26 cellular contexts compared by ENCODE assay signal in the genomic region with DNA sequence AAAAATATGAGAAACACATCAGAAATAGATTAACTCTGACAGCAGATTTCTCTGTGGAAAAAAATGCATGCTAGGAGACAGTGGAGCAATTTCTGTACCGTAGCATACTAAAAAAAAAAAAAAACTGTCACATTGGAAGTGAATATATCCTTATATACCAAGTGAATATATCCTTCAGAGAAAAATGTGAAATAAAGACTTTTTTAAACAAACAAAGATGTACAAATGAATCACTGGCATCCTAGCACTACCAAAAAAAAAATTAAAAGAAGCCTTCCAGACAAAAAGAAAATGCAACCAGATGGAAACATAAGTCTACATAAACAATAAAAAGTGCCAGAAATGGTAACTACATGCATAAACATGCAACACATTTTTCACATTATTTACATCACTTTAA.
"Had no signal": no experiment of that assay in that cellular context is flagged by ENCODE, and none has a peak within 500 bp of the region (broad histone marks: within the 10 kb centered on the region; RNA-seq: fewer than 3 reads in every experiment).

No MANE protein-coding gene starts in this region.

- DNase-seq: activated CD4-positive, alpha-beta memory T cell treated with anti-CD3 and anti-CD28 coated beads for 36 hours; activated CD4-positive, alpha-beta T cell treated with anti-CD3 and anti-CD28 coated beads for 36 hours; activated CD4-positive, alpha-beta T cell treated with anti-CD3 and anti-CD28 coated beads, Interleukin-2, amount 10 ng/mL, durations not matched to agents 24 days and 14 days; activated CD4-positive, CD25-positive, alpha-beta regulatory T cell; activated CD4-positive, CD25-positive, alpha-beta regulatory T cell treated with anti-CD3 and anti-CD28 coated beads, Interleukin-2, amount 50 U/mL, for 72 hours; activated CD8-positive, alpha-beta memory T cell treated with anti-CD3 and anti-CD28 coated beads, Interleukin-2, amount 10 ng/mL, durations not matched to agents 7 days and 5 days; activated CD8-positive, alpha-beta memory T cell treated with anti-CD3 and anti-CD28 coated beads, Interleukin-2, amount 50 U/mL, for 4 hours; activated CD8-positive, alpha-beta T cell treated with anti-CD3 and anti-CD28 coated beads, Interleukin-2, amount 10 ng/mL, durations not matched to agents 7 days and 5 days; activated effector memory CD4-positive, alpha-beta T cell treated with Interleukin-2 at 50 U/mL for 16 hours; activated gamma-delta T cell treated with Interleukin-2 at 50 U/mL for 16 hours; activated naive CD4-positive, alpha-beta T cell treated with anti-CD3 and anti-CD28 coated beads, Interleukin-2, amount 50 U/mL, for 16 hours; activated naive CD4-positive, alpha-beta T cell treated with Interleukin-2 at 50 U/mL for 16 hours; activated T-cell treated with anti-CD3 and anti-CD28 coated beads, Interleukin-2, amount 50 U/mL, for 1 hour; adrenal gland; amygdala; aorta; body of pancreas; caudate nucleus; cortex of kidney; effector CD8-positive, alpha-beta T cell; esophagus squamous epithelium; foreskin melanocyte; head of caudate nucleus; T-helper 2 cell had no signal

- ATAC-seq: activated CD4-positive, alpha-beta T cell treated with anti-CD3 and anti-CD28 coated beads for 36 hours; activated CD8-positive, alpha-beta memory T cell treated with anti-CD3 and anti-CD28 coated beads, Interleukin-2, amount 10 ng/mL, durations not matched to agents 7 days and 5 days; activated CD8-positive, alpha-beta T cell treated with anti-CD3 and anti-CD28 coated beads, Interleukin-2, amount 10 ng/mL, durations not matched to agents 7 days and 5 days; activated T-helper 17 cell treated with anti-CD3 and anti-CD28 coated beads, Interleukin-2, amount 50 U/mL, for 72 hours; body of pancreas; gastroesophageal sphincter had no signal
